Comparison of ENCODE assay signal across 1 cellular context in the genomic region with DNA sequence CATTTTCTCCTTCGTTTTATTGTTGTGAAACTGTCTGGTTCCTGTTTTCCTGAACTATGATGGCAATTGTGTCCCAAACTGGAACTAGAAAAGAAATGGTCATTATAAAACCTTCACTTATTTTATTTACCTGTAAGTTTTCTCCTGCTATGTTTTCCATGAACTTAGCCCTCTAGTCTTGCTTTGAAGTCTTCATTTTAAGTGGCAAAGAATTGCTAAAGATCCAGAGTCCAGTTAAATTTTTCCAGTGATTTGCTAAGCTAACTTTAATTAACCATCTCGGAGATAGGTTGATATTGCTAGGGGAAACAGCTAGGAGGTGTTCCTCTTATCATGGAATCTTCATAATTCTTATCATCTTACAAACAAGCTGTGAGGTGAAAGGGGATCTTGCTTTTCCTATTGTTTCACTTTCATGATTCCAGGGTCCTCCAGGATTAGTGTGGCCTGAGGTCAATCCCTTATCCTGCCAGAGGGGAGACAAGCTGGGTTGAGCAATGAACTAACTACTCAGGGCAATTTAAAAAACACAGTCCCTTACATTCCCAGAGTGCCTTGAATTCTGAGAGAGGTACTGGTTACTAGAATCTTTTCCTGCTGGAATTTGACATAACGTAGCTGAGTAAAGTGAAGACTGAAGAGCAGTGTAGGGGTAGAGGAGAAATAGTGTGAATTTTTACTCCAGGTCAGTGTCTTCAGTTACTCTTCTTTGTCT.
A peak's percentile ranks its signal among the peaks of the same experiment; 100 is the strongest.
TF ChIP-seq lines count a peak whose summit lies in the region.

No MANE protein-coding gene starts in this region.

TF ChIP-seq in HepG2, 621 proteins besides CTCF, POLR2A, EP300 and RAD21 (continued from another document and continues in another):
- TF ChIP-seq GPN1 (CRISPR knock-in tag; IDR thresholded peaks at IDR 0.05; ENCODE audit: borderline replicate concordance) (no peak), ZNF547 (CRISPR knock-in tag; IDR thresholded peaks at IDR 0.05) (no peak), ZMYM4 (CRISPR knock-in tag; IDR thresholded peaks at IDR 0.05) (peak; percentile 41; the same call in 1 of the 2 replicates), ZNF652 (CRISPR knock-in tag; IDR thresholded peaks at IDR 0.05; ENCODE audit: borderline replicate concordance, low read depth) (peak; percentile 34; the same call in 1 of the 2 replicates), SPEN (CRISPR knock-in tag; IDR thresholded peaks at IDR 0.05; ENCODE audit: low read depth) (no peak), HNF4A (CRISPR knock-in tag; IDR thresholded peaks at IDR 0.05) (peak; percentile 44), EED (CRISPR knock-in tag; IDR thresholded peaks at IDR 0.05) (no peak), STAG1 (CRISPR knock-in tag; IDR thresholded peaks at IDR 0.05) (peak; percentile 3; the same call in 1 of the 2 replicates), ZNF382 (CRISPR knock-in tag; IDR thresholded peaks at IDR 0.05; ENCODE audit: borderline replicate concordance) (no peak), ZNF432 (CRISPR knock-in tag; IDR thresholded peaks at IDR 0.05; ENCODE audit: borderline replicate concordance) (no peak), PITX1 (CRISPR knock-in tag; IDR thresholded peaks at IDR 0.05) (peak; percentile 54), ZNF124 (CRISPR knock-in tag; IDR thresholded peaks at IDR 0.05) (no peak), RXRA (CRISPR knock-in tag; IDR thresholded peaks at IDR 0.05) (peak; percentile 18; the same call in 1 of the 2 replicates), ISL2 (CRISPR knock-in tag; IDR thresholded peaks at IDR 0.05) (peak; percentile 34; the same call in 1 of the 2 replicates), ZNF772 (CRISPR knock-in tag; IDR thresholded peaks at IDR 0.05) (no peak), BCL6 (CRISPR knock-in tag; IDR thresholded peaks at IDR 0.05) (0 out of 2 replicates have a peak, but pooled peaks have one; percentile 37), NONO (IDR thresholded peaks at IDR 0.05) (no peak), NONO (CRISPR knock-in tag; conservative IDR thresholded peaks at IDR 0.05) (no peak), HOXA9 (CRISPR knock-in tag; IDR thresholded peaks at IDR 0.05; ENCODE audit: borderline replicate concordance) (no peak), MIXL1 (CRISPR knock-in tag; IDR thresholded peaks at IDR 0.05) (0 out of 2 replicates have a peak, but pooled peaks have one; percentile 17), CEBPB (IDR thresholded peaks at IDR 0.05; ENCODE audit: borderline replicate concordance, low read depth, low read length) (peak; percentile 82), SP1 (IDR thresholded peaks at IDR 0.05) (no peak), SP1 (CRISPR knock-in tag; IDR thresholded peaks at IDR 0.05) (no peak)
- TF ChIP-seq, protein P1, sequence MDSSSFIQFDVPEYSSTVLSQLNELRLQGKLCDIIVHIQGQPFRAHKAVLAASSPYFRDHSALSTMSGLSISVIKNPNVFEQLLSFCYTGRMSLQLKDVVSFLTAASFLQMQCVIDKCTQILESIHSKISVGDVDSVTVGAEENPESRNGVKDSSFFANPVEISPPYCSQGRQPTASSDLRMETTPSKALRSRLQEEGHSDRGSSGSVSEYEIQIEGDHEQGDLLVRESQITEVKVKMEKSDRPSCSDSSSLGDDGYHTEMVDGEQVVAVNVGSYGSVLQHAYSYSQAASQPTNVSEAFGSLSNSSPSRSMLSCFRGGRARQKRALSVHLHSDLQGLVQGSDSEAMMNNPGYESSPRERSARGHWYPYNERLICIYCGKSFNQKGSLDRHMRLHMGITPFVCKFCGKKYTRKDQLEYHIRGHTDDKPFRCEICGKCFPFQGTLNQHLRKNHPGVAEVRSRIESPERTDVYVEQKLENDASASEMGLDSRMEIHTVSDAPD (CRISPR knock-in tag; IDR thresholded peaks at IDR 0.05): no peak
- TF ChIP-seq, protein P2, sequence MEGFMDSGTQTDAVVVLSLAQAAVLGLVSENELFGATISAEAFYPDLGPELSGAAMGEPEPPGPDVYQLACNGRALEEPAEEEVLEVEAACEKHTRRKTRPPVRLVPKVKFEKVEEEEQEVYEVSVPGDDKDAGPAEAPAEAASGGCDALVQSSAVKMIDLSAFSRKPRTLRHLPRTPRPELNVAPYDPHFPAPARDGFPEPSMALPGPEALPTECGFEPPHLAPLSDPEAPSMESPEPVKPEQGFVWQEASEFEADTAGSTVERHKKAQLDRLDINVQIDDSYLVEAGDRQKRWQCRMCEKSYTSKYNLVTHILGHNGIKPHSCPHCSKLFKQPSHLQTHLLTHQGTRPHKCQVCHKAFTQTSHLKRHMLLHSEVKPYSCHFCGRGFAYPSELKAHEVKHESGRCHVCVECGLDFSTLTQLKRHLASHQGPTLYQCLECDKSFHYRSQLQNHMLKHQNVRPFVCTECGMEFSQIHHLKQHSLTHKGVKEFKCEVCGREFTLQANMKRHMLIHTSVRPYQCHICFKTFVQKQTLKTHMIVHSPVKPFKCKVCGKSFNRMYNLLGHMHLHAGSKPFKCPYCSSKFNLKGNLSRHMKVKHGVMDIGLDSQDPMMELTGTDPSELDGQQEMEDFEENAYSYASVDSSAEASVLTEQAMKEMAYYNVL (CRISPR knock-in tag; IDR thresholded peaks at IDR 0.05; ENCODE audit: borderline replicate concordance): peak; percentile 37; the same call in 1 of the 2 replicates
- TF ChIP-seq, protein P3, sequence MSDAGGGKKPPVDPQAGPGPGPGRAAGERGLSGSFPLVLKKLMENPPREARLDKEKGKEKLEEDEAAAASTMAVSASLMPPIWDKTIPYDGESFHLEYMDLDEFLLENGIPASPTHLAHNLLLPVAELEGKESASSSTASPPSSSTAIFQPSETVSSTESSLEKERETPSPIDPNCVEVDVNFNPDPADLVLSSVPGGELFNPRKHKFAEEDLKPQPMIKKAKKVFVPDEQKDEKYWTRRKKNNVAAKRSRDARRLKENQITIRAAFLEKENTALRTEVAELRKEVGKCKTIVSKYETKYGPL (CRISPR knock-in tag; IDR thresholded peaks at IDR 0.05): no peak
- TF ChIP-seq, protein P4, sequence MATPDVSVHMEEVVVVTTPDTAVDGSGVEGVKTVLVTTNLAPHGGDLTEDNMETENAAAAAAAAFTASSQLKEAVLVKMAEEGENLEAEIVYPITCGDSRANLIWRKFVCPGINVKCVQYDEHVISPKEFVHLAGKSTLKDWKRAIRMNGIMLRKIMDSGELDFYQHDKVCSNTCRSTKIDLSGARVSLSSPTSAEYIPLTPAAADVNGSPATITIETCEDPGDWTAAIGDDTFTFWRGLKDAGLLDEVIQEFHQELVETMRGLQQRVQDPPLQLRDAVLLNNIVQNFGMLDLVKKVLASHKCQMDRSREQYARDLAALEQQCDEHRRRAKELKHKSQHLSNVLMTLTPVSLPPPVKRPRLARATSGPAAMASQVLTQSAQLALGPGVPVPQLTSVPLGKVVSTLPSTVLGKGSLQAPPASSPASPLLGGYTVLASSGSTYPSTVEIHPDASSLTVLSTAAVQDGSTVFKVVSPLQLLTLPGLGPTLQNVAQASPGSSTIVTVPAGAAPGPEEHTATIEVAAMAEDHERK (CRISPR knock-in tag; IDR thresholded peaks at IDR 0.05; ENCODE audit: low read depth): no peak
- TF ChIP-seq, protein P5, sequence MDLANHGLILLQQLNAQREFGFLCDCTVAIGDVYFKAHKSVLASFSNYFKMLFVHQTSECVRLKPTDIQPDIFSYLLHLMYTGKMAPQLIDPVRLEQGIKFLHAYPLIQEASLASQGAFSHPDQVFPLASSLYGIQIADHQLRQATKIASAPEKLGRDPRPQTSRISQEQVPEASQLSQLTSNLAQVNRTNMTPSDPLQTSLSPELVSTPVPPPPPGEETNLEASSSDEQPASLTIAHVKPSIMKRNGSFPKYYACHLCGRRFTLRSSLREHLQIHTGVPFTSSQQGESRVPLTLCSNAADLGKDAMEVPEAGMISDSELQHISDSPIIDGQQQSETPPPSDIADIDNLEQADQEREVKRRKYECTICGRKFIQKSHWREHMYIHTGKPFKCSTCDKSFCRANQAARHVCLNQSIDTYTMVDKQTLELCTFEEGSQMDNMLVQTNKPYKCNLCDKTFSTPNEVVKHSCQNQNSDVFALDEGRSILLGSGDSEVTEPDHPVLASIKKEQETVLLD (CRISPR knock-in tag; IDR thresholded peaks at IDR 0.05; ENCODE audit: low read depth): no peak
- TF ChIP-seq, protein P6, sequence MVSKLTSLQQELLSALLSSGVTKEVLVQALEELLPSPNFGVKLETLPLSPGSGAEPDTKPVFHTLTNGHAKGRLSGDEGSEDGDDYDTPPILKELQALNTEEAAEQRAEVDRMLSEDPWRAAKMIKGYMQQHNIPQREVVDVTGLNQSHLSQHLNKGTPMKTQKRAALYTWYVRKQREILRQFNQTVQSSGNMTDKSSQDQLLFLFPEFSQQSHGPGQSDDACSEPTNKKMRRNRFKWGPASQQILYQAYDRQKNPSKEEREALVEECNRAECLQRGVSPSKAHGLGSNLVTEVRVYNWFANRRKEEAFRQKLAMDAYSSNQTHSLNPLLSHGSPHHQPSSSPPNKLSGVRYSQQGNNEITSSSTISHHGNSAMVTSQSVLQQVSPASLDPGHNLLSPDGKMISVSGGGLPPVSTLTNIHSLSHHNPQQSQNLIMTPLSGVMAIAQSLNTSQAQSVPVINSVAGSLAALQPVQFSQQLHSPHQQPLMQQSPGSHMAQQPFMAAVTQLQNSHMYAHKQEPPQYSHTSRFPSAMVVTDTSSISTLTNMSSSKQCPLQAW (CRISPR knock-in tag; IDR thresholded peaks at IDR 0.05): 0 out of 2 replicates have a peak, but pooled peaks have one; percentile 18
- TF ChIP-seq, protein P7, sequence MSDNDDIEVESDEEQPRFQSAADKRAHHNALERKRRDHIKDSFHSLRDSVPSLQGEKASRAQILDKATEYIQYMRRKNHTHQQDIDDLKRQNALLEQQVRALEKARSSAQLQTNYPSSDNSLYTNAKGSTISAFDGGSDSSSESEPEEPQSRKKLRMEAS (IDR thresholded peaks at IDR 0.05): no peak
- TF ChIP-seq, protein P8, sequence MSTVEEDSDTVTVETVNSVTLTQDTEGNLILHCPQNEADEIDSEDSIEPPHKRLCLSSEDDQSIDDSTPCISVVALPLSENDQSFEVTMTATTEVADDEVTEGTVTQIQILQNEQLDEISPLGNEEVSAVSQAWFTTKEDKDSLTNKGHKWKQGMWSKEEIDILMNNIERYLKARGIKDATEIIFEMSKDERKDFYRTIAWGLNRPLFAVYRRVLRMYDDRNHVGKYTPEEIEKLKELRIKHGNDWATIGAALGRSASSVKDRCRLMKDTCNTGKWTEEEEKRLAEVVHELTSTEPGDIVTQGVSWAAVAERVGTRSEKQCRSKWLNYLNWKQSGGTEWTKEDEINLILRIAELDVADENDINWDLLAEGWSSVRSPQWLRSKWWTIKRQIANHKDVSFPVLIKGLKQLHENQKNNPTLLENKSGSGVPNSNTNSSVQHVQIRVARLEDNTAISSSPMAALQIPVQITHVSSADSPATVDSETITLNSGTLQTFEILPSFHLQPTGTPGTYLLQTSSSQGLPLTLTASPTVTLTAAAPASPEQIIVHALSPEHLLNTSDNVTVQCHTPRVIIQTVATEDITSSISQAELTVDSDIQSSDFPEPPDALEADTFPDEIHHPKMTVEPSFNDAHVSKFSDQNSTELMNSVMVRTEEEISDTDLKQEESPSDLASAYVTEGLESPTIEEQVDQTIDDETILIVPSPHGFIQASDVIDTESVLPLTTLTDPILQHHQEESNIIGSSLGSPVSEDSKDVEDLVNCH (CRISPR knock-in tag; IDR thresholded peaks at IDR 0.05): no peak
- TF ChIP-seq, protein P9, sequence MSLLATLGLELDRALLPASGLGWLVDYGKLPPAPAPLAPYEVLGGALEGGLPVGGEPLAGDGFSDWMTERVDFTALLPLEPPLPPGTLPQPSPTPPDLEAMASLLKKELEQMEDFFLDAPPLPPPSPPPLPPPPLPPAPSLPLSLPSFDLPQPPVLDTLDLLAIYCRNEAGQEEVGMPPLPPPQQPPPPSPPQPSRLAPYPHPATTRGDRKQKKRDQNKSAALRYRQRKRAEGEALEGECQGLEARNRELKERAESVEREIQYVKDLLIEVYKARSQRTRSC (CRISPR knock-in tag; IDR thresholded peaks at IDR 0.05; ENCODE audit: low read depth): no peak
- TF ChIP-seq, protein P10, sequence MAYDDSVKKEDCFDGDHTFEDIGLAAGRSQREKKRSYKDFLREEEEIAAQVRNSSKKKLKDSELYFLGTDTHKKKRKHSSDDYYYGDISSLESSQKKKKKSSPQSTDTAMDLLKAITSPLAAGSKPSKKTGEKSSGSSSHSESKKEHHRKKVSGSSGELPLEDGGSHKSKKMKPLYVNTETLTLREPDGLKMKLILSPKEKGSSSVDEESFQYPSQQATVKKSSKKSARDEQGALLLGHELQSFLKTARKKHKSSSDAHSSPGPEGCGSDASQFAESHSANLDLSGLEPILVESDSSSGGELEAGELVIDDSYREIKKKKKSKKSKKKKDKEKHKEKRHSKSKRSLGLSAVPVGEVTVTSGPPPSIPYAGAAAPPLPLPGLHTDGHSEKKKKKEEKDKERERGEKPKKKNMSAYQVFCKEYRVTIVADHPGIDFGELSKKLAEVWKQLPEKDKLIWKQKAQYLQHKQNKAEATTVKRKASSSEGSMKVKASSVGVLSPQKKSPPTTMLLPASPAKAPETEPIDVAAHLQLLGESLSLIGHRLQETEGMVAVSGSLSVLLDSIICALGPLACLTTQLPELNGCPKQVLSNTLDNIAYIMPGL (CRISPR knock-in tag; IDR thresholded peaks at IDR 0.05; ENCODE audit: borderline replicate concordance in 1 of 2, low read depth in 1 of 2): no peak
- TF ChIP-seq, protein P11, sequence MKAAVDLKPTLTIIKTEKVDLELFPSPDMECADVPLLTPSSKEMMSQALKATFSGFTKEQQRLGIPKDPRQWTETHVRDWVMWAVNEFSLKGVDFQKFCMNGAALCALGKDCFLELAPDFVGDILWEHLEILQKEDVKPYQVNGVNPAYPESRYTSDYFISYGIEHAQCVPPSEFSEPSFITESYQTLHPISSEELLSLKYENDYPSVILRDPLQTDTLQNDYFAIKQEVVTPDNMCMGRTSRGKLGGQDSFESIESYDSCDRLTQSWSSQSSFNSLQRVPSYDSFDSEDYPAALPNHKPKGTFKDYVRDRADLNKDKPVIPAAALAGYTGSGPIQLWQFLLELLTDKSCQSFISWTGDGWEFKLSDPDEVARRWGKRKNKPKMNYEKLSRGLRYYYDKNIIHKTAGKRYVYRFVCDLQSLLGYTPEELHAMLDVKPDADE (CRISPR knock-in tag; IDR thresholded peaks at IDR 0.05): no peak
- TF ChIP-seq, protein P12, sequence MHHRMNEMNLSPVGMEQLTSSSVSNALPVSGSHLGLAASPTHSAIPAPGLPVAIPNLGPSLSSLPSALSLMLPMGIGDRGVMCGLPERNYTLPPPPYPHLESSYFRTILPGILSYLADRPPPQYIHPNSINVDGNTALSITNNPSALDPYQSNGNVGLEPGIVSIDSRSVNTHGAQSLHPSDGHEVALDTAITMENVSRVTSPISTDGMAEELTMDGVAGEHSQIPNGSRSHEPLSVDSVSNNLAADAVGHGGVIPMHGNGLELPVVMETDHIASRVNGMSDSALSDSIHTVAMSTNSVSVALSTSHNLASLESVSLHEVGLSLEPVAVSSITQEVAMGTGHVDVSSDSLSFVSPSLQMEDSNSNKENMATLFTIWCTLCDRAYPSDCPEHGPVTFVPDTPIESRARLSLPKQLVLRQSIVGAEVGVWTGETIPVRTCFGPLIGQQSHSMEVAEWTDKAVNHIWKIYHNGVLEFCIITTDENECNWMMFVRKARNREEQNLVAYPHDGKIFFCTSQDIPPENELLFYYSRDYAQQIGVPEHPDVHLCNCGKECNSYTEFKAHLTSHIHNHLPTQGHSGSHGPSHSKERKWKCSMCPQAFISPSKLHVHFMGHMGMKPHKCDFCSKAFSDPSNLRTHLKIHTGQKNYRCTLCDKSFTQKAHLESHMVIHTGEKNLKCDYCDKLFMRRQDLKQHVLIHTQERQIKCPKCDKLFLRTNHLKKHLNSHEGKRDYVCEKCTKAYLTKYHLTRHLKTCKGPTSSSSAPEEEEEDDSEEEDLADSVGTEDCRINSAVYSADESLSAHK (CRISPR knock-in tag; IDR thresholded peaks at IDR 0.05; ENCODE audit: borderline replicate concordance): no peak
